1 cellular context compared by ENCODE assay signal in genomic region chr1:9500756-9501754, GRCh38.
A peak's percentile ranks its signal among the peaks of the same experiment; 100 is the strongest.
TF ChIP-seq lines count a peak whose summit lies in the region.

No MANE protein-coding gene starts in this region.

TF ChIP-seq in HepG2, 621 proteins besides CTCF, POLR2A, EP300 and RAD21 (continued from another document):
- TF ChIP-seq ZNF430 (CRISPR knock-in tag; IDR thresholded peaks at IDR 0.05) = peak; percentile 62; the same call in 1 of the 2 replicates
- no peak for TF ChIP-seq RERE (CRISPR knock-in tag; IDR thresholded peaks at IDR 0.05; ENCODE audit: low read depth)
- TF ChIP-seq ZNF646 (CRISPR knock-in tag; IDR thresholded peaks at IDR 0.05) = peak; percentile 86
- 0 out of 2 replicates have a peak, but pooled peaks have one; percentile 23 for TF ChIP-seq ZNF772 (CRISPR knock-in tag; IDR thresholded peaks at IDR 0.05)
- TF ChIP-seq MAF1 (CRISPR knock-in tag; IDR thresholded peaks at IDR 0.05; ENCODE audit: borderline replicate concordance) = no peak
- TF ChIP-seq MAZ (IDR thresholded peaks at IDR 0.05; ENCODE audit: borderline replicate concordance, low read depth, low read length) = no peak
- TF ChIP-seq MAZ (CRISPR knock-in tag; IDR thresholded peaks at IDR 0.05; ENCODE audit: low read depth) = no peak
- TF ChIP-seq MAFG (CRISPR knock-in tag; IDR thresholded peaks at IDR 0.05) = no peak
- TF ChIP-seq, protein P1, sequence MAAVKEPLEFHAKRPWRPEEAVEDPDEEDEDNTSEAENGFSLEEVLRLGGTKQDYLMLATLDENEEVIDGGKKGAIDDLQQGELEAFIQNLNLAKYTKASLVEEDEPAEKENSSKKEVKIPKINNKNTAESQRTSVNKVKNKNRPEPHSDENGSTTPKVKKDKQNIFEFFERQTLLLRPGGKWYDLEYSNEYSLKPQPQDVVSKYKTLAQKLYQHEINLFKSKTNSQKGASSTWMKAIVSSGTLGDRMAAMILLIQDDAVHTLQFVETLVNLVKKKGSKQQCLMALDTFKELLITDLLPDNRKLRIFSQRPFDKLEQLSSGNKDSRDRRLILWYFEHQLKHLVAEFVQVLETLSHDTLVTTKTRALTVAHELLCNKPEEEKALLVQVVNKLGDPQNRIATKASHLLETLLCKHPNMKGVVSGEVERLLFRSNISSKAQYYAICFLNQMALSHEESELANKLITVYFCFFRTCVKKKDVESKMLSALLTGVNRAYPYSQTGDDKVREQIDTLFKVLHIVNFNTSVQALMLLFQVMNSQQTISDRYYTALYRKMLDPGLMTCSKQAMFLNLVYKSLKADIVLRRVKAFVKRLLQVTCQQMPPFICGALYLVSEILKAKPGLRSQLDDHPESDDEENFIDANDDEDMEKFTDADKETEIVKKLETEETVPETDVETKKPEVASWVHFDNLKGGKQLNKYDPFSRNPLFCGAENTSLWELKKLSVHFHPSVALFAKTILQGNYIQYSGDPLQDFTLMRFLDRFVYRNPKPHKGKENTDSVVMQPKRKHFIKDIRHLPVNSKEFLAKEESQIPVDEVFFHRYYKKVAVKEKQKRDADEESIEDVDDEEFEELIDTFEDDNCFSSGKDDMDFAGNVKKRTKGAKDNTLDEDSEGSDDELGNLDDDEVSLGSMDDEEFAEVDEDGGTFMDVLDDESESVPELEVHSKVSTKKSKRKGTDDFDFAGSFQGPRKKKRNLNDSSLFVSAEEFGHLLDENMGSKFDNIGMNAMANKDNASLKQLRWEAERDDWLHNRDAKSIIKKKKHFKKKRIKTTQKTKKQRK (IDR thresholded peaks at IDR 0.05; ENCODE audit: low read length) = no peak
- peak; percentile 66 for TF ChIP-seq MED8 (CRISPR knock-in tag; IDR thresholded peaks at IDR 0.05; ENCODE audit: insufficient replicate concordance)
- TF ChIP-seq PREB (CRISPR knock-in tag; IDR thresholded peaks at IDR 0.05) = no peak
- TF ChIP-seq, protein P2, sequence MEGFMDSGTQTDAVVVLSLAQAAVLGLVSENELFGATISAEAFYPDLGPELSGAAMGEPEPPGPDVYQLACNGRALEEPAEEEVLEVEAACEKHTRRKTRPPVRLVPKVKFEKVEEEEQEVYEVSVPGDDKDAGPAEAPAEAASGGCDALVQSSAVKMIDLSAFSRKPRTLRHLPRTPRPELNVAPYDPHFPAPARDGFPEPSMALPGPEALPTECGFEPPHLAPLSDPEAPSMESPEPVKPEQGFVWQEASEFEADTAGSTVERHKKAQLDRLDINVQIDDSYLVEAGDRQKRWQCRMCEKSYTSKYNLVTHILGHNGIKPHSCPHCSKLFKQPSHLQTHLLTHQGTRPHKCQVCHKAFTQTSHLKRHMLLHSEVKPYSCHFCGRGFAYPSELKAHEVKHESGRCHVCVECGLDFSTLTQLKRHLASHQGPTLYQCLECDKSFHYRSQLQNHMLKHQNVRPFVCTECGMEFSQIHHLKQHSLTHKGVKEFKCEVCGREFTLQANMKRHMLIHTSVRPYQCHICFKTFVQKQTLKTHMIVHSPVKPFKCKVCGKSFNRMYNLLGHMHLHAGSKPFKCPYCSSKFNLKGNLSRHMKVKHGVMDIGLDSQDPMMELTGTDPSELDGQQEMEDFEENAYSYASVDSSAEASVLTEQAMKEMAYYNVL (CRISPR knock-in tag; IDR thresholded peaks at IDR 0.05; ENCODE audit: borderline replicate concordance) = peak; percentile 88; the same call in 1 of the 2 replicates
- TF ChIP-seq PHF20 (CRISPR knock-in tag; IDR thresholded peaks at IDR 0.05) = 0 out of 2 replicates have a peak, but pooled peaks have one; percentile 24
- TF ChIP-seq, protein P3, sequence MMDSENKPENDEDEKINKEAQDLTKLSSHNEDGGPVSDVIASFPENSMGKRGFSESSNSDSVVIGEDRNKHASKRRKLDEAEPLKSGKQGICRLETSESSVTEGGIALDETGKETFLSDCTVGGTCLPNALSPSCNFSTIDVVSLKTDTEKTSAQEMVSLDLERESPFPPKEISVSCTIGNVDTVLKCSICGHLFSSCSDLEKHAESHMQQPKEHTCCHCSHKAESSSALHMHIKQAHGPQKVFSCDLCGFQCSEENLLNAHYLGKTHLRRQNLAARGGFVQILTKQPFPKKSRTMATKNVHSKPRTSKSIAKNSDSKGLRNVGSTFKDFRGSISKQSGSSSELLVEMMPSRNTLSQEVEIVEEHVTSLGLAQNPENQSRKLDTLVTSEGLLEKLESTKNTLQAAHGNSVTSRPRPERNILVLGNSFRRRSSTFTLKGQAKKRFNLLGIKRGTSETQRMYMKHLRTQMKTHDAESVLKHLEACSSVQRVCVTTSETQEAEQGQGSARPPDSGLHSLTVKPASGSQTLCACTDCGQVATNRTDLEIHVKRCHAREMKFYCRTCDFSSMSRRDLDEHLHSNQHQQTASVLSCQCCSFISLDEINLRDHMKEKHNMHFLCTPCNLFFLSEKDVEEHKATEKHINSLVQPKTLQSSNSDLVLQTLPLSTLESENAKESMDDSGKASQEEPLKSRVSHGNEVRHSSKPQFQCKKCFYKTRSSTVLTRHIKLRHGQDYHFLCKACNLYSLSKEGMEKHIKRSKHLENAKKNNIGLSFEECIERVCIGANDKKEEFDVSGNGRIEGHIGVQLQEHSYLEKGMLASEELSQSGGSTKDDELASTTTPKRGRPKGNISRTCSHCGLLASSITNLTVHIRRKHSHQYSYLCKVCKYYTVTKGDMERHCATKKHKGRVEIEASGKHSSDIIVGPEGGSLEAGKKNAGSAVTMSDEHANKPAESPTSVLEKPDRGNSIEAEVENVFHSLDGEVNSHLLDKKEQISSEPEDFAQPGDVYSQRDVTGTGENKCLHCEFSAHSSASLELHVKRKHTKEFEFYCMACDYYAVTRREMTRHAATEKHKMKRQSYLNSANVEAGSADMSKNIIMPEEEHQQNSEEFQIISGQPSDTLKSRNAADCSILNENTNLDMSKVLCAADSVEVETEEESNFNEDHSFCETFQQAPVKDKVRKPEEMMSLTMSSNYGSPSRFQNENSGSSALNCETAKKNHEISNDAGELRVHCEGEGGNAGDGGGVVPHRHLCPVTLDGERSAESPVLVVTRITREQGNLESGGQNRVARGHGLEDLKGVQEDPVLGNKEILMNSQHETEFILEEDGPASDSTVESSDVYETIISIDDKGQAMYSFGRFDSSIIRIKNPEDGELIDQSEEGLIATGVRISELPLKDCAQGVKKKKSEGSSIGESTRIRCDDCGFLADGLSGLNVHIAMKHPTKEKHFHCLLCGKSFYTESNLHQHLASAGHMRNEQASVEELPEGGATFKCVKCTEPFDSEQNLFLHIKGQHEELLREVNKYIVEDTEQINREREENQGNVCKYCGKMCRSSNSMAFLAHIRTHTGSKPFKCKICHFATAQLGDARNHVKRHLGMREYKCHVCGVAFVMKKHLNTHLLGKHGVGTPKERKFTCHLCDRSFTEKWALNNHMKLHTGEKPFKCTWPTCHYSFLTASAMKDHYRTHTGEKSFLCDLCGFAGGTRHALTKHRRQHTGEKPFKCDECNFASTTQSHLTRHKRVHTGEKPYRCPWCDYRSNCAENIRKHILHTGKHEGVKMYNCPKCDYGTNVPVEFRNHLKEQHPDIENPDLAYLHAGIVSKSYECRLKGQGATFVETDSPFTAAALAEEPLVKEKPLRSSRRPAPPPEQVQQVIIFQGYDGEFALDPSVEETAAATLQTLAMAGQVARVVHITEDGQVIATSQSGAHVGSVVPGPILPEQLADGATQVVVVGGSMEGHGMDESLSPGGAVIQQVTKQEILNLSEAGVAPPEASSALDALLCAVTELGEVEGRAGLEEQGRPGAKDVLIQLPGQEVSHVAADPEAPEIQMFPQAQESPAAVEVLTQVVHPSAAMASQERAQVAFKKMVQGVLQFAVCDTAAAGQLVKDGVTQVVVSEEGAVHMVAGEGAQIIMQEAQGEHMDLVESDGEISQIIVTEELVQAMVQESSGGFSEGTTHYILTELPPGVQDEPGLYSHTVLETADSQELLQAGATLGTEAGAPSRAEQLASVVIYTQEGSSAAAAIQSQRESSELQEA (CRISPR knock-in tag; IDR thresholded peaks at IDR 0.05; ENCODE audit: not compliant biosample characterization) = no peak
- TF ChIP-seq ELF1 (CRISPR knock-in tag; IDR thresholded peaks at IDR 0.05) = no peak; the same call in 1 of the 2 replicates
- TF ChIP-seq, protein P4, sequence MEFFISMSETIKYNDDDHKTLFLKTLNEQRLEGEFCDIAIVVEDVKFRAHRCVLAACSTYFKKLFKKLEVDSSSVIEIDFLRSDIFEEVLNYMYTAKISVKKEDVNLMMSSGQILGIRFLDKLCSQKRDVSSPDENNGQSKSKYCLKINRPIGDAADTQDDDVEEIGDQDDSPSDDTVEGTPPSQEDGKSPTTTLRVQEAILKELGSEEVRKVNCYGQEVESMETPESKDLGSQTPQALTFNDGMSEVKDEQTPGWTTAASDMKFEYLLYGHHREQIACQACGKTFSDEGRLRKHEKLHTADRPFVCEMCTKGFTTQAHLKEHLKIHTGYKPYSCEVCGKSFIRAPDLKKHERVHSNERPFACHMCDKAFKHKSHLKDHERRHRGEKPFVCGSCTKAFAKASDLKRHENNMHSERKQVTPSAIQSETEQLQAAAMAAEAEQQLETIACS (CRISPR knock-in tag; IDR thresholded peaks at IDR 0.05) = 0 out of 2 replicates have a peak, but pooled peaks have one; percentile 21
